1 cellular context compared by ENCODE assay signal in genomic region chr12:91139981-91140659, GRCh38.
TF ChIP-seq lines count a peak whose summit lies in the region.

No MANE protein-coding gene starts in this region.

TF ChIP-seq in HepG2, 621 proteins besides CTCF, POLR2A, EP300 and RAD21:
- no peak for TF ChIP-seq MLXIP (CRISPR knock-in tag; IDR thresholded peaks at IDR 0.05; ENCODE audit: borderline replicate concordance)
- TF ChIP-seq TRIM24 (CRISPR knock-in tag; IDR thresholded peaks at IDR 0.05) = no peak
